In the genomic region with DNA sequence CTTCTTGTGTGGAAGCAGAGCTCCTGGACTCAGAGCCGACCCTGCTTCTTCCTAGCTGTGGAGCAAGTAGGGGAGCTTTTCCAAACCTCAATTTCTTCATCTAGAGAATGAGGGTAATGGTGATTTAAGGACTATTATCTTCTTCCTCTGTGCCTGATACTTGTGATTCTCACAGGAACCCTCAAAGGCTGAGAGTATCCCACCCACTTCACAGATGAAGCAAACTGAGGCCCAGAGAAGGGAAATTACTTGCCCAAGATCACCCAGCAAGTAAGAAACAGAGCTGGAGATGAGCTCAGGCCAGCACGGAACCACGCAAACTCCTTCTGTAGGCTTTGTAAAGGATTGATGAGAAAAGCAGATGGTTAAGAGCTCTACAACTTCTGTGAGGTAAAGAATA, we compare ENCODE assay signal across 1 cellular context.
TF ChIP-seq lines count a peak whose summit lies in the region.

No MANE protein-coding gene starts in this region.

TF ChIP-seq in K562, 482 proteins besides CTCF, POLR2A, EP300 and RAD21 (continued from another document):
- TF ChIP-seq, protein P1, sequence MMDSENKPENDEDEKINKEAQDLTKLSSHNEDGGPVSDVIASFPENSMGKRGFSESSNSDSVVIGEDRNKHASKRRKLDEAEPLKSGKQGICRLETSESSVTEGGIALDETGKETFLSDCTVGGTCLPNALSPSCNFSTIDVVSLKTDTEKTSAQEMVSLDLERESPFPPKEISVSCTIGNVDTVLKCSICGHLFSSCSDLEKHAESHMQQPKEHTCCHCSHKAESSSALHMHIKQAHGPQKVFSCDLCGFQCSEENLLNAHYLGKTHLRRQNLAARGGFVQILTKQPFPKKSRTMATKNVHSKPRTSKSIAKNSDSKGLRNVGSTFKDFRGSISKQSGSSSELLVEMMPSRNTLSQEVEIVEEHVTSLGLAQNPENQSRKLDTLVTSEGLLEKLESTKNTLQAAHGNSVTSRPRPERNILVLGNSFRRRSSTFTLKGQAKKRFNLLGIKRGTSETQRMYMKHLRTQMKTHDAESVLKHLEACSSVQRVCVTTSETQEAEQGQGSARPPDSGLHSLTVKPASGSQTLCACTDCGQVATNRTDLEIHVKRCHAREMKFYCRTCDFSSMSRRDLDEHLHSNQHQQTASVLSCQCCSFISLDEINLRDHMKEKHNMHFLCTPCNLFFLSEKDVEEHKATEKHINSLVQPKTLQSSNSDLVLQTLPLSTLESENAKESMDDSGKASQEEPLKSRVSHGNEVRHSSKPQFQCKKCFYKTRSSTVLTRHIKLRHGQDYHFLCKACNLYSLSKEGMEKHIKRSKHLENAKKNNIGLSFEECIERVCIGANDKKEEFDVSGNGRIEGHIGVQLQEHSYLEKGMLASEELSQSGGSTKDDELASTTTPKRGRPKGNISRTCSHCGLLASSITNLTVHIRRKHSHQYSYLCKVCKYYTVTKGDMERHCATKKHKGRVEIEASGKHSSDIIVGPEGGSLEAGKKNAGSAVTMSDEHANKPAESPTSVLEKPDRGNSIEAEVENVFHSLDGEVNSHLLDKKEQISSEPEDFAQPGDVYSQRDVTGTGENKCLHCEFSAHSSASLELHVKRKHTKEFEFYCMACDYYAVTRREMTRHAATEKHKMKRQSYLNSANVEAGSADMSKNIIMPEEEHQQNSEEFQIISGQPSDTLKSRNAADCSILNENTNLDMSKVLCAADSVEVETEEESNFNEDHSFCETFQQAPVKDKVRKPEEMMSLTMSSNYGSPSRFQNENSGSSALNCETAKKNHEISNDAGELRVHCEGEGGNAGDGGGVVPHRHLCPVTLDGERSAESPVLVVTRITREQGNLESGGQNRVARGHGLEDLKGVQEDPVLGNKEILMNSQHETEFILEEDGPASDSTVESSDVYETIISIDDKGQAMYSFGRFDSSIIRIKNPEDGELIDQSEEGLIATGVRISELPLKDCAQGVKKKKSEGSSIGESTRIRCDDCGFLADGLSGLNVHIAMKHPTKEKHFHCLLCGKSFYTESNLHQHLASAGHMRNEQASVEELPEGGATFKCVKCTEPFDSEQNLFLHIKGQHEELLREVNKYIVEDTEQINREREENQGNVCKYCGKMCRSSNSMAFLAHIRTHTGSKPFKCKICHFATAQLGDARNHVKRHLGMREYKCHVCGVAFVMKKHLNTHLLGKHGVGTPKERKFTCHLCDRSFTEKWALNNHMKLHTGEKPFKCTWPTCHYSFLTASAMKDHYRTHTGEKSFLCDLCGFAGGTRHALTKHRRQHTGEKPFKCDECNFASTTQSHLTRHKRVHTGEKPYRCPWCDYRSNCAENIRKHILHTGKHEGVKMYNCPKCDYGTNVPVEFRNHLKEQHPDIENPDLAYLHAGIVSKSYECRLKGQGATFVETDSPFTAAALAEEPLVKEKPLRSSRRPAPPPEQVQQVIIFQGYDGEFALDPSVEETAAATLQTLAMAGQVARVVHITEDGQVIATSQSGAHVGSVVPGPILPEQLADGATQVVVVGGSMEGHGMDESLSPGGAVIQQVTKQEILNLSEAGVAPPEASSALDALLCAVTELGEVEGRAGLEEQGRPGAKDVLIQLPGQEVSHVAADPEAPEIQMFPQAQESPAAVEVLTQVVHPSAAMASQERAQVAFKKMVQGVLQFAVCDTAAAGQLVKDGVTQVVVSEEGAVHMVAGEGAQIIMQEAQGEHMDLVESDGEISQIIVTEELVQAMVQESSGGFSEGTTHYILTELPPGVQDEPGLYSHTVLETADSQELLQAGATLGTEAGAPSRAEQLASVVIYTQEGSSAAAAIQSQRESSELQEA (IDR thresholded peaks at IDR 0.05; ENCODE audit: low read depth), result no peak
- TF ChIP-seq, protein P2, sequence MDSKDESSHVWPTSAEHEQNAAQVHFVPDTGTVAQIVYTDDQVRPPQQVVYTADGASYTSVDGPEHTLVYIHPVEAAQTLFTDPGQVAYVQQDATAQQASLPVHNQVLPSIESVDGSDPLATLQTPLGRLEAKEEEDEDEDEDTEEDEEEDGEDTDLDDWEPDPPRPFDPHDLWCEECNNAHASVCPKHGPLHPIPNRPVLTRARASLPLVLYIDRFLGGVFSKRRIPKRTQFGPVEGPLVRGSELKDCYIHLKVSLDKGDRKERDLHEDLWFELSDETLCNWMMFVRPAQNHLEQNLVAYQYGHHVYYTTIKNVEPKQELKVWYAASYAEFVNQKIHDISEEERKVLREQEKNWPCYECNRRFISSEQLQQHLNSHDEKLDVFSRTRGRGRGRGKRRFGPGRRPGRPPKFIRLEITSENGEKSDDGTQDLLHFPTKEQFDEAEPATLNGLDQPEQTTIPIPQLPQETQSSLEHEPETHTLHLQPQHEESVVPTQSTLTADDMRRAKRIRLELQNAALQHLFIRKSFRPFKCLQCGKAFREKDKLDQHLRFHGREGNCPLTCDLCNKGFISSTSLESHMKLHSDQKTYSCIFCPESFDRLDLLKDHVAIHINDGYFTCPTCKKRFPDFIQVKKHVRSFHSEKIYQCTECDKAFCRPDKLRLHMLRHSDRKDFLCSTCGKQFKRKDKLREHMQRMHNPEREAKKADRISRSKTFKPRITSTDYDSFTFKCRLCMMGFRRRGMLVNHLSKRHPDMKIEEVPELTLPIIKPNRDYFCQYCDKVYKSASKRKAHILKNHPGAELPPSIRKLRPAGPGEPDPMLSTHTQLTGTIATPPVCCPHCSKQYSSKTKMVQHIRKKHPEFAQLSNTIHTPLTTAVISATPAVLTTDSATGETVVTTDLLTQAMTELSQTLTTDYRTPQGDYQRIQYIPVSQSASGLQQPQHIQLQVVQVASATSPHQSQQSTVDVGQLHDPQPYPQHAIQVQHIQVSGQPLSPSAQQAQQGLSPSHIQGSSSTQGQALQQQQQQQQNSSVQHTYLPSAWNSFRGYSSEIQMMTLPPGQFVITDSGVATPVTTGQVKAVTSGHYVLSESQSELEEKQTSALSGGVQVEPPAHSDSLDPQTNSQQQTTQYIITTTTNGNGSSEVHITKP (IDR thresholded peaks at IDR 0.05; ENCODE audit: partially characterized antibody), result no peak
- TF ChIP-seq RBM25 (IDR thresholded peaks at IDR 0.05; ENCODE audit: low read depth, low read length, severe bottlenecking), result peak; percentile 86
